In genomic region chr9:38437193-38437823, GRCh38 we compare ENCODE assay signal across 12 cellular contexts. TPM values are rescaled to one million over a fixed set of nuclear protein-coding genes. Genes with fewer than 3 reads are reported as not detected.
A peak's percentile ranks its signal among the peaks of the same experiment; 100 is the strongest.
DNase-seq lines count a peak whose midpoint lies in the region; ATAC-seq and TF ChIP-seq lines count a peak whose summit lies in the region.
"Had no signal": no experiment of that assay in that cellular context is flagged by ENCODE, and none has a peak within 500 bp of the region (broad histone marks: within the 10 kb centered on the region; RNA-seq: fewer than 3 reads in every experiment).

No MANE protein-coding gene starts in this region.

- DNase-seq in AG04450 (ENCODE audit: low read depth, low spot score) (peak; percentile 8), RPMI8226 (peak; percentile 66), kidney tubule cell (ENCODE audit: low spot score) (peak; percentile 75)
- no peak for DNase-seq in stimulated activated naive CD8-positive, alpha-beta T cell treated with anti-CD3 and anti-CD28 coated beads, Interleukin-15, amount 100 ng/mL, for 72 hours
- DNase-seq in stimulated activated effector memory CD8-positive, alpha-beta T cell treated with anti-CD3 and anti-CD28 coated beads, Interleukin-12 subunit alpha, Interleukin-12 subunit beta, amount 100 ng/mL, for 72 hours (ENCODE audit: low spot score in 2 of 2), result no peak
- DNase-seq: activated T-cell treated with anti-CD3 and anti-CD28 coated beads, Interleukin-2, amount 50 U/mL, for 1 hour; left ventricle myocardium superior; NCI-H1694 treated with DMSO at 0.1 percent for 48 hours had no signal

- peaks cover 14% of the 10 kb centered on the region for H3K27me3 ChIP-seq in AG04450 (ENCODE audit: control insufficient read depth, insufficient read depth, low read length)

- H3K4me3 ChIP-seq in AG04450 (ENCODE audit: low read depth, low read length), result no peak overlapping the region

- CTCF ChIA-PET in AG04450 (lab: Charles Lee), result interaction anchor here (0.8 to 1.0 kb wide), 2 partner anchors 9 to 20 kb away, joined by 3 read pairs; no protein-coding TSS in a partner anchor

- no peak overlapping the region for H3K4me3 Mint-ChIP-seq in stimulated activated naive CD8-positive, alpha-beta T cell treated with anti-CD3 and anti-CD28 coated beads, Interleukin-15, amount 100 ng/mL, for 72 hours
- no peak overlapping the region for H3K4me3 Mint-ChIP-seq in stimulated activated effector memory CD8-positive, alpha-beta T cell treated with anti-CD3 and anti-CD28 coated beads, Interleukin-12 subunit alpha, Interleukin-12 subunit beta, amount 100 ng/mL, for 72 hours
- H3K4me3 Mint-ChIP-seq: T-helper 1 cell treated with Interleukin-12 subunit alpha and Interleukin-12 subunit beta and Interleukin-4 antibody, amounts not matched to agents 30 μg/mL and 1 μg/mL, for 36 hours had no signal

- ATAC-seq in GM19463 (IDR thresholded peaks at IDR 0.05; ENCODE audit: unreplicated experiment) (peak; percentile 53), GM21515 (IDR thresholded peaks at IDR 0.05; ENCODE audit: unreplicated experiment) (no peak), HG02885 (IDR thresholded peaks at IDR 0.05; ENCODE audit: poor library complexity, unreplicated experiment) (no peak)
- no peak for ATAC-seq in stimulated activated naive CD8-positive, alpha-beta T cell treated with anti-CD3 and anti-CD28 coated beads, Interleukin-15, amount 100 ng/mL, for 72 hours
- no peak for ATAC-seq in stimulated activated effector memory CD8-positive, alpha-beta T cell treated with anti-CD3 and anti-CD28 coated beads, Interleukin-12 subunit alpha, Interleukin-12 subunit beta, amount 100 ng/mL, for 72 hours
- ATAC-seq: left ventricle myocardium superior had no signal

- no peaks in the 10 kb centered on the region for H3K36me3 Mint-ChIP-seq in stimulated activated effector memory CD8-positive, alpha-beta T cell treated with anti-CD3 and anti-CD28 coated beads, Interleukin-12 subunit alpha, Interleukin-12 subunit beta, amount 100 ng/mL, for 72 hours

- POLR2A ChIA-PET in AG04450 (lab: Yijun Ruan, JAX), result no interaction called here

- TF ChIP-seq CTCF in AG04450 (IDR thresholded peaks at IDR 0.05; ENCODE audit: low read depth, low read length), result no peak

- H3K9me3 Mint-ChIP-seq in stimulated activated naive CD8-positive, alpha-beta T cell treated with anti-CD3 and anti-CD28 coated beads, Interleukin-15, amount 100 ng/mL, for 72 hours, result no peaks in the 10 kb centered on the region
- no peaks in the 10 kb centered on the region for H3K9me3 Mint-ChIP-seq in stimulated activated effector memory CD8-positive, alpha-beta T cell treated with anti-CD3 and anti-CD28 coated beads, Interleukin-12 subunit alpha, Interleukin-12 subunit beta, amount 100 ng/mL, for 72 hours
- H3K9me3 Mint-ChIP-seq: T-helper 1 cell treated with Interleukin-12 subunit alpha and Interleukin-12 subunit beta and Interleukin-4 antibody, amounts not matched to agents 30 μg/mL and 1 μg/mL, for 36 hours had no signal

- no peaks in the 10 kb centered on the region for H3K9me3 ChIP-seq in AG04450 (ENCODE audit: control insufficient read depth, insufficient read depth, low read length)

- no peaks in the 10 kb centered on the region for H3K4me1 Mint-ChIP-seq in stimulated activated naive CD8-positive, alpha-beta T cell treated with anti-CD3 and anti-CD28 coated beads, Interleukin-15, amount 100 ng/mL, for 72 hours
- H3K4me1 Mint-ChIP-seq in stimulated activated effector memory CD8-positive, alpha-beta T cell treated with anti-CD3 and anti-CD28 coated beads, Interleukin-12 subunit alpha, Interleukin-12 subunit beta, amount 100 ng/mL, for 72 hours, result peaks cover 2% of the 10 kb centered on the region

- H3K27me3 Mint-ChIP-seq in stimulated activated naive CD8-positive, alpha-beta T cell treated with anti-CD3 and anti-CD28 coated beads, Interleukin-15, amount 100 ng/mL, for 72 hours, result peaks cover 23% of the 10 kb centered on the region

- no peak overlapping the region for H3K27ac Mint-ChIP-seq in stimulated activated naive CD8-positive, alpha-beta T cell treated with anti-CD3 and anti-CD28 coated beads, Interleukin-15, amount 100 ng/mL, for 72 hours
- no peak overlapping the region for H3K27ac Mint-ChIP-seq in stimulated activated effector memory CD8-positive, alpha-beta T cell treated with anti-CD3 and anti-CD28 coated beads, Interleukin-12 subunit alpha, Interleukin-12 subunit beta, amount 100 ng/mL, for 72 hours
- H3K27ac Mint-ChIP-seq: T-helper 1 cell treated with Interleukin-12 subunit alpha and Interleukin-12 subunit beta and Interleukin-4 antibody, amounts not matched to agents 30 μg/mL and 1 μg/mL, for 36 hours had no signal

- peak overlapping the region; percentile 39 for H3K27ac ChIP-seq in AG04450 (ENCODE audit: low read depth, low read length)

RNA-seq across cellular contexts. Expression of gene IGFBPL1, which starts 13.1 kb away (rescaled TPM):
- polyA plus RNA-seq in AG04450 (2011; rRNA removed), result 0.07 TPM in 1 of 2 replicates, not detected in the other
- not detected in 2 replicates for polyA minus RNA-seq in AG04450 (2011; rRNA and poly(A)+ RNA removed)

RNA-seq across cellular contexts. Expression of gene ALDH1B1, which starts 44.8 kb away (rescaled TPM):
- 47.0 and 51.7 TPM in 2 replicates for polyA plus RNA-seq in AG04450 (2011; rRNA removed)
- polyA minus RNA-seq in AG04450 (2011; rRNA and poly(A)+ RNA removed), result 57.6 and 72.0 TPM in 2 replicates

Comparison
In these comparisons a context has a peak if more than half of its experiments do, and no peak if none do; other contexts are left out.
1. DNase-seq: peak in AG04450 (single experiment), RPMI8226 (single experiment) and kidney tubule cell (single experiment); none in stimulated activated naive CD8-positive, alpha-beta T cell treated with anti-CD3 and anti-CD28 coated beads, Interleukin-15, amount 100 ng/mL, for 72 hours (0 of 2) and stimulated activated effector memory CD8-positive, alpha-beta T cell treated with anti-CD3 and anti-CD28 coated beads, Interleukin-12 subunit alpha, Interleukin-12 subunit beta, amount 100 ng/mL, for 72 hours (0 of 2).